In genomic region chr6:44338228-44339122, GRCh38 we compare ENCODE assay signal across 8 cellular contexts. TPM values are rescaled to one million over a fixed set of nuclear protein-coding genes. Genes with fewer than 3 reads are reported as not detected.
A peak's percentile ranks its signal among the peaks of the same experiment; 100 is the strongest.
DNase-seq lines count a peak whose midpoint lies in the region; ATAC-seq, FAIRE-seq and TF ChIP-seq lines count a peak whose summit lies in the region.

No MANE protein-coding gene starts in this region.

- H3K36me3 ChIP-seq in MG63 (no peaks in the 10 kb centered on the region), testis (ENCODE audit: low read depth, missing control alignments) (no peaks in the 10 kb centered on the region)

- H3K4me3 ChIP-seq in MG63, result no peak overlapping the region
- H3K4me3 ChIP-seq in fibroblast of villous mesenchyme (ENCODE audit: low read depth, low read length), result no peak overlapping the region
- no peak overlapping the region for H3K4me3 ChIP-seq in testis

- H3K27me3 ChIP-seq in MG63, result peaks cover 31% of the 10 kb centered on the region
- H3K27me3 ChIP-seq in testis, result no peaks in the 10 kb centered on the region

- 18 to 32% methylated on average over 11 of the region's 11 CpGs for WGBS in testis, 2 donors

- no peak for TF ChIP-seq POLR2A in testis (IDR thresholded peaks at IDR 0.05)

- intact Hi-C loops in testis (cut with DNase I; ENCODE audit: low total_unique reads), result no loop called here

- peaks cover 14% of the 10 kb centered on the region for H3K4me1 ChIP-seq in testis

- FAIRE-seq in GM19239 (lab: Jason Lieb, UNC), result peak; percentile 97

- H3K9me3 ChIP-seq in MG63, result no peaks in the 10 kb centered on the region
- H3K9me3 ChIP-seq in testis, result no peaks in the 10 kb centered on the region

- peak overlapping the region in 1 of 2 donors; percentile 32 for H3K27ac ChIP-seq in testis

- TF ChIP-seq CTCF in fibroblast of villous mesenchyme (IDR thresholded peaks at IDR 0.05; ENCODE audit: insufficient read depth, low read depth, low read length) (peak; percentile 78), omental fat pad (IDR thresholded peaks at IDR 0.05) (peak in 1 of 3 donors; percentile 57), testis (IDR thresholded peaks at IDR 0.05) (peak; percentile 26 to 64 (median 63))

- peak; percentile 70 for DNase-seq in AG08396 (ENCODE audit: low spot score)
- DNase-seq in GM19239 (ENCODE audit: insufficient read length, low spot score), result peak; percentile 58
- peak; percentile 73 for DNase-seq in MG63
- peak; percentile 61 for DNase-seq in RPMI7951 (ENCODE audit: low read depth)
- DNase-seq in activated T-helper 1 cell treated with anti-CD3 and anti-CD28 coated beads, Interleukin-2, amount 50 U/mL, for 16 hours (ENCODE audit: low read depth in 1 of 2, low spot score in 1 of 2), result peak; percentile 21 to 39
- DNase-seq in fibroblast of villous mesenchyme (ENCODE audit: low read depth), result peak; percentile 59
- peak; percentile 42 for DNase-seq in omental fat pad (ENCODE audit: low spot score)
- DNase-seq in testis, result peak; percentile 71

- ATAC-seq in omental fat pad (ENCODE audit: low FRiP score), result no peak

RNA-seq across cellular contexts. Expression of gene SPATS1, which starts 4.0 kb away (rescaled TPM):
- total RNA-seq in MG63 (2014; rRNA removed; shearing (Covaris generic); ENCODE audit: low replicate concordance), result not detected in 2 replicates
- not detected in 2 replicates for total RNA-seq in RPMI7951 (2014; rRNA removed; shearing (Covaris generic))
- total RNA-seq in fibroblast of villous mesenchyme (not detected in 2 replicates), omental fat pad (not detected), testis (10 to 100 TPM; 10.7 to 13.1 TPM)
- polyA plus RNA-seq in testis (ENCODE audit: insufficient read depth, low read depth, low replicate concordance), result 51.7 TPM

RNA-seq across cellular contexts. Expression of gene AARS2, which starts 25.3 kb away (rescaled TPM):
- 52.9 and 92.6 TPM in 2 replicates for total RNA-seq in MG63 (2014; rRNA removed; shearing (Covaris generic); ENCODE audit: low replicate concordance)
- total RNA-seq in RPMI7951 (2014; rRNA removed; shearing (Covaris generic)), result 7.1 and 11.5 TPM in 2 replicates
- total RNA-seq in fibroblast of villous mesenchyme (10.0 and 16.0 TPM in 2 replicates), omental fat pad (10 to 100 TPM in 1 of 4 donors, 1 to 10 TPM in 3; 6.9 to 12.3 (median 7.6) TPM), testis (10 to 100 TPM; 13.4 to 14.6 TPM)
- polyA plus RNA-seq in testis (ENCODE audit: insufficient read depth, low read depth, low replicate concordance), result 6.2 TPM

RNA-seq across cellular contexts. Expression of gene CDC5L, which starts 49.0 kb away (rescaled TPM):
- total RNA-seq in MG63 (2014; rRNA removed; shearing (Covaris generic); ENCODE audit: low replicate concordance), result 89.6 and 116 TPM in 2 replicates
- 26.1 and 33.6 TPM in 2 replicates for total RNA-seq in RPMI7951 (2014; rRNA removed; shearing (Covaris generic))
- 17.7 and 24.2 TPM in 2 replicates for total RNA-seq in fibroblast of villous mesenchyme
- 10 to 100 TPM; 14.6 to 21.4 (median 17.3) TPM for total RNA-seq in omental fat pad
- total RNA-seq in testis, result 10 to 100 TPM; 20.3 to 20.5 TPM
- 19.7 TPM for polyA plus RNA-seq in testis (ENCODE audit: insufficient read depth, low read depth, low replicate concordance)

Comparison
In these comparisons a context has a peak if more than half of its experiments do, and no peak if none do; other contexts are left out.
1. RNA of gene SPATS1, which starts 4.0 kb away (total RNA-seq): 10.7 to 13.1 TPM in testis; not detected in MG63, not detected in RPMI7951, not detected in fibroblast of villous mesenchyme and not detected in omental fat pad; every median in the first group is over 10 times any median in the second.
2. Peak in every context shown above with its lines, with median percentiles within 50 percentile points of each other: DNase-seq.